ENCODE assay signal across 26 cellular contexts in the genomic region with DNA sequence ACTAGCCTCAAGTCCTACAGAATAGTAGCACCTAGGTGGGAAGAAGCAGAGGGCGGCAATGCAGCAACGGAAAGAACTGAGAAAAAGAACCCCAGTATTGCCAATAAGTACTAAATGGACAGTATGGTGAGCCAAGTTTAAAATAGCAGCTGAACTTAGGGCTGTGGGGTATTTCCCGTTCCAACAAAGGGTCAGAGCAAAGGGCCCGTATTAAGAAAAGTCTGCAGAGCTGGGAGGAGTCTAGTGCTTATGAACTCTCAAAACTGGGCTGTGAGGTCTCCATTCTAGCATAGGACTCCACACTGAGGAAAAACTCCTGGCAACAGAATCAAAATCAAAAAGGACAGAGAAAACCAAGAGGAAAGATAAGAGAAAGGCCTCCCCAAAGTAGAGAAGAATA.
DNase-seq lines count a peak whose midpoint lies in the region; ATAC-seq, FAIRE-seq and TF ChIP-seq lines count a peak whose summit lies in the region.
"Had no signal": no experiment of that assay in that cellular context is flagged by ENCODE, and none has a peak within 500 bp of the region (broad histone marks: within the 10 kb centered on the region; RNA-seq: fewer than 3 reads in every experiment).

No MANE protein-coding gene starts in this region.

- no peaks in the 10 kb centered on the region for H3K9me3 ChIP-seq in pancreas
- H3K9me3 ChIP-seq: HAP-1, MG63 had no signal

- CTCF ChIA-PET in T-cell (lab: Charles Lee) = interaction anchor here in 1 of 2 donors (0.6 kb wide), 1 partner anchor 782 kb away, joined by 3 read pairs; no protein-coding TSS in a partner anchor

- H3K4me3 Mint-ChIP-seq in T-cell (no peak overlapping the region), naive B cell (no peak overlapping the region)
- no peak overlapping the region for H3K4me3 Mint-ChIP-seq in activated naive CD8-positive, alpha-beta T cell treated with anti-CD3 and anti-CD28 coated beads, Interleukin-2, amount 50 U/mL, for 24 hours
- no peak overlapping the region for H3K4me3 Mint-ChIP-seq in stimulated activated effector memory CD8-positive, alpha-beta T cell treated with anti-CD3 and anti-CD28 coated beads, Interleukin-12 subunit alpha, Interleukin-12 subunit beta, amount 100 ng/mL, for 72 hours

- no peak for TF ChIP-seq CTCF in pancreas (IDR thresholded peaks at IDR 0.05)

- no peak overlapping the region for H3K27ac ChIP-seq in pancreas
- H3K27ac ChIP-seq: C4-2B, GM23248, HL-60 had no signal

- POLR2A ChIA-PET in T-cell (lab: Charles Lee) = no interaction called here

- H3K4me1 Mint-ChIP-seq in T-cell = peaks cover 30 to 56% (median 39%) of the 10 kb centered on the region in 3 donors
- peaks cover 18% of the 10 kb centered on the region for H3K4me1 Mint-ChIP-seq in activated naive CD8-positive, alpha-beta T cell treated with anti-CD3 and anti-CD28 coated beads, Interleukin-2, amount 50 U/mL, for 24 hours
- H3K4me1 Mint-ChIP-seq in naive B cell = peaks cover 32 to 38% (median 33%) of the 10 kb centered on the region in 3 donors
- H3K4me1 Mint-ChIP-seq in stimulated activated effector memory CD8-positive, alpha-beta T cell treated with anti-CD3 and anti-CD28 coated beads, Interleukin-12 subunit alpha, Interleukin-12 subunit beta, amount 100 ng/mL, for 72 hours = peaks cover 16% of the 10 kb centered on the region

- H3K4me3 ChIP-seq in pancreas = no peak overlapping the region
- H3K4me3 ChIP-seq: GM23248, HAP-1, MG63 had no signal

- H3K27me3 Mint-ChIP-seq in T-cell (no peaks in the 10 kb centered on the region), naive B cell (no peaks in the 10 kb centered on the region)
- H3K27me3 Mint-ChIP-seq in activated naive CD8-positive, alpha-beta T cell treated with anti-CD3 and anti-CD28 coated beads, Interleukin-2, amount 50 U/mL, for 24 hours = no peaks in the 10 kb centered on the region

- no peak for DNase-seq in T-cell
- no peak for DNase-seq in activated naive CD8-positive, alpha-beta T cell treated with anti-CD3 and anti-CD28 coated beads, Interleukin-2, amount 50 U/mL, for 24 hours
- DNase-seq in naive B cell = no peak
- DNase-seq in stimulated activated effector memory CD8-positive, alpha-beta T cell treated with anti-CD3 and anti-CD28 coated beads, Interleukin-12 subunit alpha, Interleukin-12 subunit beta, amount 100 ng/mL, for 72 hours (ENCODE audit: low spot score in 2 of 2) = no peak
- no peak for DNase-seq in pancreas
- DNase-seq in DMS 273 treated with DMSO at 0.1 percent for 48 hours (lab: John Stamatoyannopoulos, UW) = no peak
- DNase-seq: ACHN, AML-193, COR-L47, GM23248, IMR-90, Karpas-422, MG63, NCI-H1092, NCI-H1436 treated with DMSO at 0.1 percent for 48 hours, NCI-H2029, NCI-H2171 treated with DMSO at 0.1 percent for 48 hours, NCI-H446 treated with DMSO at 0.1 percent for 48 hours, NCI-H69 had no signal

- H3K4me1 ChIP-seq in pancreas = no peaks in the 10 kb centered on the region

- no peaks in the 10 kb centered on the region for H3K27me3 ChIP-seq in pancreas
- H3K27me3 ChIP-seq: MG63 had no signal

- 88 to 91% methylated on average over 4 of the region's 4 CpGs for WGBS in pancreas, 2 donors

- H3K27ac Mint-ChIP-seq in T-cell = peak overlapping the region; percentile 36 to 72
- H3K27ac Mint-ChIP-seq in activated naive CD8-positive, alpha-beta T cell treated with anti-CD3 and anti-CD28 coated beads, Interleukin-2, amount 50 U/mL, for 24 hours = peak overlapping the region; percentile 29
- peak overlapping the region; percentile 30 to 78 (median 46) for H3K27ac Mint-ChIP-seq in naive B cell
- H3K27ac Mint-ChIP-seq in stimulated activated effector memory CD8-positive, alpha-beta T cell treated with anti-CD3 and anti-CD28 coated beads, Interleukin-12 subunit alpha, Interleukin-12 subunit beta, amount 100 ng/mL, for 72 hours = peak overlapping the region; percentile 58

- H3K36me3 Mint-ChIP-seq in T-cell = peaks cover 64% of the 10 kb centered on the region
- H3K36me3 Mint-ChIP-seq in activated naive CD8-positive, alpha-beta T cell treated with anti-CD3 and anti-CD28 coated beads, Interleukin-2, amount 50 U/mL, for 24 hours (ENCODE audit: low read depth) = peaks cover 28% of the 10 kb centered on the region
- peaks cover 35 to 42% of the 10 kb centered on the region in 2 donors for H3K36me3 Mint-ChIP-seq in naive B cell
- H3K36me3 Mint-ChIP-seq in stimulated activated effector memory CD8-positive, alpha-beta T cell treated with anti-CD3 and anti-CD28 coated beads, Interleukin-12 subunit alpha, Interleukin-12 subunit beta, amount 100 ng/mL, for 72 hours = peaks cover 19% of the 10 kb centered on the region

- H3K9me3 Mint-ChIP-seq in T-cell (peaks cover 0 to 5% (median 3%) of the 10 kb centered on the region in 3 donors), naive B cell (peaks cover 0 to 7% (median 2%) of the 10 kb centered on the region in 7 donors)
- peaks cover 9% of the 10 kb centered on the region for H3K9me3 Mint-ChIP-seq in activated naive CD8-positive, alpha-beta T cell treated with anti-CD3 and anti-CD28 coated beads, Interleukin-2, amount 50 U/mL, for 24 hours
- H3K9me3 Mint-ChIP-seq in stimulated activated effector memory CD8-positive, alpha-beta T cell treated with anti-CD3 and anti-CD28 coated beads, Interleukin-12 subunit alpha, Interleukin-12 subunit beta, amount 100 ng/mL, for 72 hours = peaks cover 3% of the 10 kb centered on the region

- H3K36me3 ChIP-seq in pancreas = no peaks in the 10 kb centered on the region
- H3K36me3 ChIP-seq: HAP-1, MG63 had no signal

- intact Hi-C loops in pancreas (cut with DNase I) = no loop called here

- FAIRE-seq in pancreas (lab: Jason Lieb, UNC) = no peak
- FAIRE-seq: G401.6, RCC 7860 had no signal

- ATAC-seq in T-cell (replicated peaks in 1 of 4) (no peak), naive B cell (ENCODE audit: low read depth in 2 of 2) (no peak), pancreas (no peak), GM19395 (IDR thresholded peaks at IDR 0.05; ENCODE audit: unreplicated experiment) (no peak)
- no peak for ATAC-seq in activated naive CD8-positive, alpha-beta T cell treated with anti-CD3 and anti-CD28 coated beads, Interleukin-2, amount 50 U/mL, for 24 hours
- no peak for ATAC-seq in stimulated activated effector memory CD8-positive, alpha-beta T cell treated with anti-CD3 and anti-CD28 coated beads, Interleukin-12 subunit alpha, Interleukin-12 subunit beta, amount 100 ng/mL, for 72 hours
- ATAC-seq: Right ventricle myocardium inferior had no signal
